Comparison of ENCODE assay signal across 2 cellular contexts in the genomic region with DNA sequence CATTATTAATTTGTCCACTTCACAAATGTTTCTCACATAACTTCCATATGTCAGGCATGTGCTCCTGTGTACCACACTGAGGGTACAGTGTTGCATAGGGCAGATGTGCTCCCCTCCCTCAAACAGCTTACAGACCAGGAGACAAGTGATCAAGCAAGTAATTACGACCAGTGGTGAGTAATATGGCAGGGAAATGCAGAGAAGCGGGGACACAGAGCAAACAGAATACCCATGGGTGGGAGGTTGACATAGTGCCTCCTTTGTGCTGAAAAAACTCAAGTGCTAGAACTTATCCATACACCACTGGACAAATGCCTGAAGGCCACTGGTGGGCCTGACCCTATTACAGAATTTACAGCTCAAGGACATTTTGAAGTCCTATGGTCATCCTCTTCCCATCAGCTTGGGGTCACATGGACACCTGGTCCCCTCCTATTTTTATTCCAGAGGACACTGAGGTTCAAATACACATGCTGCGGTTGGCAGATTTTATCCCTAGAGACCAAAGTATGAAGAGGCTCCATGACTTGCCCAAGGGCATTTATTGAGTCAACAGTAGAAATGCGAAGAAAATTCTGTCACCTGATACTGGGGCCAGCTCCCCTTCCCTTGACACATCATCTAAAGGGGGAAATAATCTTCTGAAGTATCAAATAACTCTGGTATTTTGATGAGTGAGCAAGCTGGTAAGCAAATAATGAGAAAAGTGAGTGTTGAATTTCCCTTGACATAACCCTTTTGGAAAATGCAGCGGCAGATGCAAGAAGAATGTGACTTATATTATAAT.
TF ChIP-seq lines count a peak whose summit lies in the region.

No MANE protein-coding gene starts in this region.

TF ChIP-seq in HepG2, 621 proteins besides CTCF, POLR2A, EP300 and RAD21:
- no peak for TF ChIP-seq ZNF691 (CRISPR knock-in tag; IDR thresholded peaks at IDR 0.05; ENCODE audit: borderline replicate concordance, low read depth)
- TF ChIP-seq SIX1 (CRISPR knock-in tag; IDR thresholded peaks at IDR 0.05; ENCODE audit: borderline replicate concordance): peak; percentile 23; the same call in 1 of the 2 replicates
- TF ChIP-seq, protein P1, sequence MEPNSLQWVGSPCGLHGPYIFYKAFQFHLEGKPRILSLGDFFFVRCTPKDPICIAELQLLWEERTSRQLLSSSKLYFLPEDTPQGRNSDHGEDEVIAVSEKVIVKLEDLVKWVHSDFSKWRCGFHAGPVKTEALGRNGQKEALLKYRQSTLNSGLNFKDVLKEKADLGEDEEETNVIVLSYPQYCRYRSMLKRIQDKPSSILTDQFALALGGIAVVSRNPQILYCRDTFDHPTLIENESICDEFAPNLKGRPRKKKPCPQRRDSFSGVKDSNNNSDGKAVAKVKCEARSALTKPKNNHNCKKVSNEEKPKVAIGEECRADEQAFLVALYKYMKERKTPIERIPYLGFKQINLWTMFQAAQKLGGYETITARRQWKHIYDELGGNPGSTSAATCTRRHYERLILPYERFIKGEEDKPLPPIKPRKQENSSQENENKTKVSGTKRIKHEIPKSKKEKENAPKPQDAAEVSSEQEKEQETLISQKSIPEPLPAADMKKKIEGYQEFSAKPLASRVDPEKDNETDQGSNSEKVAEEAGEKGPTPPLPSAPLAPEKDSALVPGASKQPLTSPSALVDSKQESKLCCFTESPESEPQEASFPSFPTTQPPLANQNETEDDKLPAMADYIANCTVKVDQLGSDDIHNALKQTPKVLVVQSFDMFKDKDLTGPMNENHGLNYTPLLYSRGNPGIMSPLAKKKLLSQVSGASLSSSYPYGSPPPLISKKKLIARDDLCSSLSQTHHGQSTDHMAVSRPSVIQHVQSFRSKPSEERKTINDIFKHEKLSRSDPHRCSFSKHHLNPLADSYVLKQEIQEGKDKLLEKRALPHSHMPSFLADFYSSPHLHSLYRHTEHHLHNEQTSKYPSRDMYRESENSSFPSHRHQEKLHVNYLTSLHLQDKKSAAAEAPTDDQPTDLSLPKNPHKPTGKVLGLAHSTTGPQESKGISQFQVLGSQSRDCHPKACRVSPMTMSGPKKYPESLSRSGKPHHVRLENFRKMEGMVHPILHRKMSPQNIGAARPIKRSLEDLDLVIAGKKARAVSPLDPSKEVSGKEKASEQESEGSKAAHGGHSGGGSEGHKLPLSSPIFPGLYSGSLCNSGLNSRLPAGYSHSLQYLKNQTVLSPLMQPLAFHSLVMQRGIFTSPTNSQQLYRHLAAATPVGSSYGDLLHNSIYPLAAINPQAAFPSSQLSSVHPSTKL (CRISPR knock-in tag; IDR thresholded peaks at IDR 0.05): peak; percentile 31; the same call in 1 of the 2 replicates
- TF ChIP-seq, protein P2, sequence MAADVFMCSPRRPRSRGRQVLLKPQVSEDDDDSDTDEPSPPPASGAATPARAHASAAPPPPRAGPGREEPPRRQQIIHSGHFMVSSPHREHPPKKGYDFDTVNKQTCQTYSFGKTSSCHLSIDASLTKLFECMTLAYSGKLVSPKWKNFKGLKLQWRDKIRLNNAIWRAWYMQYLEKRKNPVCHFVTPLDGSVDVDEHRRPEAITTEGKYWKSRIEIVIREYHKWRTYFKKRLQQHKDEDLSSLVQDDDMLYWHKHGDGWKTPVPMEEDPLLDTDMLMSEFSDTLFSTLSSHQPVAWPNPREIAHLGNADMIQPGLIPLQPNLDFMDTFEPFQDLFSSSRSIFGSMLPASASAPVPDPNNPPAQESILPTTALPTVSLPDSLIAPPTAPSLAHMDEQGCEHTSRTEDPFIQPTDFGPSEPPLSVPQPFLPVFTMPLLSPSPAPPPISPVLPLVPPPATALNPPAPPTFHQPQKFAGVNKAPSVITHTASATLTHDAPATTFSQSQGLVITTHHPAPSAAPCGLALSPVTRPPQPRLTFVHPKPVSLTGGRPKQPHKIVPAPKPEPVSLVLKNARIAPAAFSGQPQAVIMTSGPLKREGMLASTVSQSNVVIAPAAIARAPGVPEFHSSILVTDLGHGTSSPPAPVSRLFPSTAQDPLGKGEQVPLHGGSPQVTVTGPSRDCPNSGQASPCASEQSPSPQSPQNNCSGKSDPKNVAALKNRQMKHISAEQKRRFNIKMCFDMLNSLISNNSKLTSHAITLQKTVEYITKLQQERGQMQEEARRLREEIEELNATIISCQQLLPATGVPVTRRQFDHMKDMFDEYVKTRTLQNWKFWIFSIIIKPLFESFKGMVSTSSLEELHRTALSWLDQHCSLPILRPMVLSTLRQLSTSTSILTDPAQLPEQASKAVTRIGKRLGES (CRISPR knock-in tag; IDR thresholded peaks at IDR 0.05; ENCODE audit: borderline replicate concordance): no peak
TF ChIP-seq in HepG2: peak in this region for 2.

TF ChIP-seq in SK-N-SH, 30 proteins besides CTCF, POLR2A, EP300 and RAD21:
- no peak for TF ChIP-seq JUND (IDR thresholded peaks at IDR 0.05)
- TF ChIP-seq RCOR1 (IDR thresholded peaks at IDR 0.05; ENCODE audit: low read length): no peak
- TF ChIP-seq YY1 (IDR thresholded peaks at IDR 0.05; ENCODE audit: low read depth): no peak
- no peak for TF ChIP-seq CHD2 (IDR thresholded peaks at IDR 0.05; ENCODE audit: low read length, partially characterized antibody)
- TF ChIP-seq PBX3 (IDR thresholded peaks at IDR 0.05): no peak
- no peak for TF ChIP-seq EZH2phosphoT487 (IDR thresholded peaks at IDR 0.05; ENCODE audit: borderline replicate concordance, low read depth)
